In genomic region chr19:48812094-48812929, GRCh38 we compare ENCODE assay signal across 1 cellular context.
TF ChIP-seq lines count a peak whose summit lies in the region.

No MANE protein-coding gene starts in this region.

TF ChIP-seq in K562, 482 proteins besides CTCF, POLR2A, EP300 and RAD21 (continued from another document and continues in another):
- TF ChIP-seq CHD7 (IDR thresholded peaks at IDR 0.05; ENCODE audit: low read depth, low read length) (no peak), HNRNPL (IDR thresholded peaks at IDR 0.05; ENCODE audit: low read depth, low read length) (no peak), ZNF785 (CRISPR knock-in tag; IDR thresholded peaks at IDR 0.05) (no peak), SP1 (CRISPR knock-in tag; IDR thresholded peaks at IDR 0.05) (peak; percentile 59; the same call in 1 of the 2 replicates), TCF15 (CRISPR knock-in tag; IDR thresholded peaks at IDR 0.05) (no peak), SLC30A9 (CRISPR knock-in tag; IDR thresholded peaks at IDR 0.05) (no peak), SMC3 (conservative IDR thresholded peaks at IDR 0.05; ENCODE audit: insufficient read depth, low read depth, low read length) (no peak), ZKSCAN8 (CRISPR knock-in tag; IDR thresholded peaks at IDR 0.05) (no peak), TARDBP (IDR thresholded peaks at IDR 0.05) (no peak), CCNT2 (IDR thresholded peaks at IDR 0.05; ENCODE audit: borderline replicate concordance, extremely low read depth, insufficient read length, low read depth, low read length) (peak; percentile 71), ZFP36 (IDR thresholded peaks at IDR 0.05; ENCODE audit: low read depth, low read length, partially characterized antibody) (no peak), ZNF311 (CRISPR knock-in tag; IDR thresholded peaks at IDR 0.05) (no peak), MCM7 (IDR thresholded peaks at IDR 0.05) (no peak), ZNF398 (CRISPR knock-in tag; IDR thresholded peaks at IDR 0.05) (no peak), NKRF (IDR thresholded peaks at IDR 0.05; ENCODE audit: borderline replicate concordance) (peak; percentile 71; the same call in 1 of the 2 replicates), TAF1 (IDR thresholded peaks at IDR 0.05; ENCODE audit: control insufficient read depth, extremely low read depth, insufficient read depth, low read length, severe bottlenecking) (no peak), ZC3H8 (IDR thresholded peaks at IDR 0.05) (no peak), PRDM10 (IDR thresholded peaks at IDR 0.05; ENCODE audit: partially characterized antibody) (peak; percentile 76), KLF16 (IDR thresholded peaks at IDR 0.05) (no peak), CTCFL (IDR thresholded peaks at IDR 0.05; ENCODE audit: borderline replicate concordance, insufficient read depth, low read depth, low read length, poor library complexity, severe bottlenecking) (no peak), PHB (CRISPR knock-in tag; IDR thresholded peaks at IDR 0.05) (no peak; the same call in 1 of the 2 replicates), ILF3 (IDR thresholded peaks at IDR 0.05; ENCODE audit: borderline replicate concordance) (no peak), HNRNPUL1 (IDR thresholded peaks at IDR 0.05; ENCODE audit: low read length) (no peak), KLF13 (tag; IDR thresholded peaks at IDR 0.05; ENCODE audit: borderline replicate concordance, low read depth) (peak; percentile 63; the same call in 1 of the 2 replicates), ZNF707 (CRISPR knock-in tag; conservative IDR thresholded peaks at IDR 0.05) (no peak), CBX1 (IDR thresholded peaks at IDR 0.05; ENCODE audit: low read depth) (no peak; the same call in 1 of the 2 replicates), ARID1B (IDR thresholded peaks at IDR 0.05) (0 out of 2 replicates have a peak, but pooled peaks have one; percentile 26), GTF3C2 (IDR thresholded peaks at IDR 0.05; ENCODE audit: borderline replicate concordance, extremely low read depth, insufficient read length) (no peak), PURB (CRISPR knock-in tag; IDR thresholded peaks at IDR 0.05; ENCODE audit: low read depth) (no peak), EWSR1 (IDR thresholded peaks at IDR 0.05; ENCODE audit: borderline replicate concordance, low read depth, partially characterized antibody) (no peak), SMARCB1 (IDR thresholded peaks at IDR 0.05; ENCODE audit: insufficient read length, low read depth) (no peak), CHCHD3 (CRISPR knock-in tag; IDR thresholded peaks at IDR 0.05) (no peak), TGIF2 (CRISPR knock-in tag; IDR thresholded peaks at IDR 0.05) (peak; percentile 71; the same call in 1 of the 2 replicates), DIDO1 (tag; IDR thresholded peaks at IDR 0.05; ENCODE audit: low read depth) (no peak), ZSCAN29 (IDR thresholded peaks at IDR 0.05) (no peak)
